In genomic region chr1:199551967-199552565, GRCh38 we compare ENCODE assay signal across 8 cellular contexts.
A peak's percentile ranks its signal among the peaks of the same experiment; 100 is the strongest.
DNase-seq lines count a peak whose midpoint lies in the region; ATAC-seq and TF ChIP-seq lines count a peak whose summit lies in the region.

No MANE protein-coding gene starts in this region.

- H3K27ac ChIP-seq in CD4-positive, CD25-positive, alpha-beta regulatory T cell (ENCODE audit: insufficient read depth, low read length, poor library complexity, severe bottlenecking), result no peak overlapping the region
- H3K27ac ChIP-seq in GM23248, result no peak overlapping the region
- H3K27ac ChIP-seq in VCaP, result no peak overlapping the region
- peak overlapping the region; percentile 5 for H3K27ac ChIP-seq in smooth muscle cell (ENCODE audit: low read depth)

- H3K4me2 ChIP-seq in GM23248 (ENCODE audit: unreplicated experiment) (no peak overlapping the region), smooth muscle cell (peak overlapping the region; percentile 22)

- no peak for TF ChIP-seq POLR2A in lower leg skin (IDR thresholded peaks at IDR 0.05)

- H3K79me2 ChIP-seq in GM23248 (ENCODE audit: insufficient read depth) (no peaks in the 10 kb centered on the region), smooth muscle cell (ENCODE audit: low read depth) (no peaks in the 10 kb centered on the region)

- H3F3A ChIP-seq in GM23248 (ENCODE audit: insufficient read depth), result no peaks in the 10 kb centered on the region
- no peaks in the 10 kb centered on the region for H3F3A ChIP-seq in smooth muscle cell (ENCODE audit: low read depth)

- H3K9me3 Mint-ChIP-seq in CD4-positive, CD25-positive, alpha-beta regulatory T cell, result peaks cover 0 to 4% (median 0%) of the 10 kb centered on the region in 7 donors

- no peaks in the 10 kb centered on the region for H3K36me3 Mint-ChIP-seq in CD4-positive, CD25-positive, alpha-beta regulatory T cell

- no peaks in the 10 kb centered on the region for H3K9me2 ChIP-seq in GM23248 (ENCODE audit: insufficient read depth)

- no peaks in the 10 kb centered on the region for H3K9me3 ChIP-seq in CD4-positive, CD25-positive, alpha-beta regulatory T cell (ENCODE audit: control insufficient read depth in 2 of 2, low read length in 2 of 2)
- no peaks in the 10 kb centered on the region for H3K9me3 ChIP-seq in GM23248 (ENCODE audit: low read depth)
- H3K9me3 ChIP-seq in smooth muscle cell (replicated peaks; ENCODE audit: low read depth), result no peaks in the 10 kb centered on the region

- no peaks in the 10 kb centered on the region for H3K4me1 ChIP-seq in CD4-positive, CD25-positive, alpha-beta regulatory T cell (ENCODE audit: control insufficient read depth, insufficient read depth, low read length, poor library complexity, severe bottlenecking)
- no peaks in the 10 kb centered on the region for H3K4me1 ChIP-seq in GM23248 (ENCODE audit: insufficient read depth)
- H3K4me1 ChIP-seq in smooth muscle cell (ENCODE audit: low read depth), result peaks cover 13% of the 10 kb centered on the region

- H3K9ac ChIP-seq in GM23248 (no peak overlapping the region), smooth muscle cell (ENCODE audit: low read depth) (no peak overlapping the region)

- H3K36me3 ChIP-seq in CD4-positive, CD25-positive, alpha-beta regulatory T cell (ENCODE audit: control insufficient read depth, insufficient read depth, low read length), result no peaks in the 10 kb centered on the region
- H3K36me3 ChIP-seq in GM23248 (ENCODE audit: low read depth) (no peaks in the 10 kb centered on the region), smooth muscle cell (ENCODE audit: low read depth) (no peaks in the 10 kb centered on the region)

- H3K27me3 Mint-ChIP-seq in CD4-positive, CD25-positive, alpha-beta regulatory T cell, result peaks cover 14% of the 10 kb centered on the region

- H3K27ac Mint-ChIP-seq in CD4-positive, CD25-positive, alpha-beta regulatory T cell, result no peak overlapping the region

- no peak overlapping the region for H3K4me3 Mint-ChIP-seq in CD4-positive, CD25-positive, alpha-beta regulatory T cell

- no peaks in the 10 kb centered on the region for H4K20me1 ChIP-seq in GM23248 (ENCODE audit: insufficient read depth)
- H4K20me1 ChIP-seq in smooth muscle cell (ENCODE audit: low read depth), result no peaks in the 10 kb centered on the region

- TF ChIP-seq CTCF in VCaP (conservative IDR thresholded peaks at IDR 0.05) (peak; percentile 90), smooth muscle cell (IDR thresholded peaks at IDR 0.05; ENCODE audit: borderline replicate concordance, insufficient read depth, poor library complexity, severe bottlenecking) (peak; percentile 91), lower leg skin (IDR thresholded peaks at IDR 0.05) (no peak)

- intact Hi-C loops in lower leg skin (cut with DNase I; ENCODE audit: low total_unique reads), result no loop called here

- peak in 2 of 3 donors; percentile 8 to 49 for DNase-seq in CD4-positive, CD25-positive, alpha-beta regulatory T cell
- DNase-seq in GM23248 (peak; percentile 77), NCI-H2171 (lab: John Stamatoyannopoulos, UW) (peak; percentile 52), germinal center (ENCODE audit: low spot score) (peak; percentile 30), smooth muscle cell (lab: John Stamatoyannopoulos, UW; ENCODE audit: unreplicated experiment) (no peak), lower leg skin (ENCODE audit: low spot score in 2 of 2) (no peak)

- no peak overlapping the region for H3K4me3 ChIP-seq in CD4-positive, CD25-positive, alpha-beta regulatory T cell (ENCODE audit: low read depth, low read length)
- H3K4me3 ChIP-seq in GM23248 (no peak overlapping the region), smooth muscle cell (no peak overlapping the region), lower leg skin (ENCODE audit: low read depth, poor library complexity, severe bottlenecking) (no peak overlapping the region)

- ATAC-seq in CD4-positive, CD25-positive, alpha-beta regulatory T cell (ENCODE audit: low read depth in 2 of 2), result no peak
- no peak for ATAC-seq in HG02840 (IDR thresholded peaks at IDR 0.05; ENCODE audit: low FRiP score, unreplicated experiment)

- H3K4me1 Mint-ChIP-seq in CD4-positive, CD25-positive, alpha-beta regulatory T cell, result no peaks in the 10 kb centered on the region

- WGBS in GM23248 (ENCODE audit: low coverage in 1 of 2, low lambda C conversion rate in 2 of 2, missing lambda C conversion rate in 2 of 2), 2 experiments, result 35 to 37% methylated on average over 4 of the region's 4 CpGs
- 46% methylated on average over 4 of the region's 4 CpGs for WGBS in smooth muscle cell (ENCODE audit: low lambda C conversion rate)
- WGBS in lower leg skin, 2 donors, result 41 to 42% methylated on average over 4 of the region's 4 CpGs

- in situ Hi-C loops in GM23248 (cut with MboI), result no loop called here

- no peaks in the 10 kb centered on the region for H3K27me3 ChIP-seq in CD4-positive, CD25-positive, alpha-beta regulatory T cell (ENCODE audit: control insufficient read depth, insufficient read depth, low read length)
- H3K27me3 ChIP-seq in GM23248 (replicated peaks; ENCODE audit: insufficient read depth) (0 out of 2 replicates have a peak, but pooled peaks cover 4% of the 10 kb centered on the region), smooth muscle cell (ENCODE audit: low read depth) (no peaks in the 10 kb centered on the region)

- H2AFZ ChIP-seq in GM23248 (no peak overlapping the region), smooth muscle cell (ENCODE audit: low read depth) (no peak overlapping the region)

Comparison
In these comparisons a context has a peak if more than half of its experiments do, and no peak if none do; other contexts are left out.
1. DNase-seq: peak in CD4-positive, CD25-positive, alpha-beta regulatory T cell (2 of 3), GM23248 (single experiment), NCI-H2171 (single experiment) and germinal center (single experiment); none in smooth muscle cell (single experiment) and lower leg skin (0 of 2).
2. CTCF ChIP-seq: peak in VCaP (single experiment) and smooth muscle cell (single experiment); none in lower leg skin (0 of 3).